14 cellular contexts compared by ENCODE assay signal in the genomic region with DNA sequence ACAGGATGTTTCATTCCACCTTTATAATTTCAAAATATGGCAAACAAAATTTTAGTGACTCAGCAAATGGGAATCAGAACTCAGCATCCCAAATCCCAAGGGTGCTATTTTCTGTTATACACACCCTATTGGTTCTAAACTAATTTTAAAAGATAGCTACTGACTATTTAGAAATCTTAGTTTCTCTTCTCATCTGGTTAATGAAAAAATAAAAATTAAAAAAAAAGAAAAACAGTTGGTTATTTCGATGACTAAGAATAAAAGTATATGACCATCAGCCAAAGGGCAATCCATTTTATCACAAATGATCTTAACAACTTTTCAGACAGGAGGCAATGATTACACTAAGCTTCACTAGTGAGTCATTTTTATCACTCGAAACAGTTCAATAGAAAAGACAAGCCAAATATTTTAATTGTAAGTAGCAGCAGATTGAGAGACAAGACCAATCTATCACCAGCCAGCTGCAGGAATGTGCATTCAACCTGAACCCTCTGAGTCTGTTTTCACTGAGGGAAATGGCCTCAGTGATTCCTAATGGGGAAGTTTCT. TPM values are rescaled to one million over a fixed set of nuclear protein-coding genes. Genes with fewer than 3 reads are reported as not detected.
DNase-seq lines count a peak whose midpoint lies in the region; ATAC-seq, FAIRE-seq and TF ChIP-seq lines count a peak whose summit lies in the region.
"Had no signal": no experiment of that assay in that cellular context is flagged by ENCODE, and none has a peak within 500 bp of the region (broad histone marks: within the 10 kb centered on the region; RNA-seq: fewer than 3 reads in every experiment).

No MANE protein-coding gene starts in this region.

- ATAC-seq in K562, result no peak
- ATAC-seq in HG03159 (IDR thresholded peaks at IDR 0.05; ENCODE audit: unreplicated experiment), result no peak

- peak overlapping the region; percentile 75 for H3K27ac Mint-ChIP-seq in MCF 10A (ENCODE audit: low read depth, unreplicated experiment)
- H3K27ac Mint-ChIP-seq: activated T-helper 2 cell treated with anti-CD3 and anti-CD28 coated beads, Interferon-gamma antibody, Interleukin-2, Interleukin-4, amounts not matched to agents 10 μg/mL and 5 μg/mL and 100 μg/mL, durations not matched to agents 14 hours and 24 hours and 36 hours; B cell; immature natural killer cell had no signal

- no peak overlapping the region for H3K4me2 ChIP-seq in K562 (ENCODE audit: insufficient read depth, low read length)

- 27% methylated on average over 2 of the region's 2 CpGs for WGBS in K562 (ENCODE audit: insufficient coverage, low coverage, missing lambda C conversion rate)

- H3K4me3 Mint-ChIP-seq in MCF 10A (ENCODE audit: unreplicated experiment), result peak overlapping the region; percentile 58
- H3K4me3 Mint-ChIP-seq: B cell, immature natural killer cell had no signal

- no peaks in the 10 kb centered on the region for H3K9me3 Mint-ChIP-seq in MCF 10A (ENCODE audit: unreplicated experiment)
- H3K9me3 Mint-ChIP-seq: activated T-helper 2 cell treated with anti-CD3 and anti-CD28 coated beads, Interferon-gamma antibody, Interleukin-2, Interleukin-4, amounts not matched to agents 10 μg/mL and 5 μg/mL and 100 μg/mL, durations not matched to agents 14 hours and 24 hours and 36 hours; immature natural killer cell had no signal

- H4K20me1 ChIP-seq in K562 (replicated peaks; ENCODE audit: control insufficient read depth, insufficient read depth, low read length), result no peaks in the 10 kb centered on the region

- in situ Hi-C loops in K562 (cut with MboI), result no loop called here

- no peaks in the 10 kb centered on the region for H3K4me1 ChIP-seq in breast epithelium
- no peaks in the 10 kb centered on the region for H3K4me1 ChIP-seq in K562 (replicated peaks in 1 of 2; ENCODE audit: control insufficient read depth in 2 of 2, insufficient read depth in 2 of 2, low read length in 2 of 2)
- H3K4me1 ChIP-seq in BE2C, result no peaks in the 10 kb centered on the region

- H3K27ac ChIP-seq in breast epithelium (peak overlapping the region in 1 of 2 donors; percentile 29), K562 (ENCODE audit: extremely low read depth, low read depth, low read length) (no peak overlapping the region)

- H3K36me3 ChIP-seq in breast epithelium, result no peaks in the 10 kb centered on the region
- peaks cover under 1% of the 10 kb centered on the region; the same call in 2 of the 3 replicates for H3K36me3 ChIP-seq in K562 (ENCODE audit: control insufficient read depth, insufficient read depth, low read length)
- no peaks in the 10 kb centered on the region for H3K36me3 ChIP-seq in BE2C

- intact Hi-C loops in MCF 10A (cut with micrococcal nuclease) (no loop called here), breast epithelium (cut with DNase I; ENCODE audit: low total_unique reads) (no loop called here), K562 (cut with micrococcal nuclease) (no loop called here)

- TF ChIP-seq CTCF in MCF 10A (IDR thresholded peaks at IDR 0.05; ENCODE audit: unreplicated experiment) (no peak), breast epithelium (IDR thresholded peaks at IDR 0.05) (no peak), K562 (IDR thresholded peaks at IDR 0.05 in 2 of 3, conservative IDR thresholded peaks at IDR 0.05 in 1 of 3; ENCODE audit: insufficient read depth in 2 of 3, low read depth in 1 of 3, low read length in 3 of 3) (no peak), BE2C (IDR thresholded peaks at IDR 0.05; ENCODE audit: low read depth, low read length) (no peak)

- TF ChIP-seq POLR2A in breast epithelium (IDR thresholded peaks at IDR 0.05) (no peak), K562 (conservative IDR thresholded peaks at IDR 0.05) (no peak)

- H3K36me3 Mint-ChIP-seq in MCF 10A (ENCODE audit: insufficient read depth, unreplicated experiment), result no peaks in the 10 kb centered on the region
- H3K36me3 Mint-ChIP-seq: immature natural killer cell had no signal

- no peaks in the 10 kb centered on the region for H3K9me3 ChIP-seq in breast epithelium
- H3K9me3 ChIP-seq in K562 (replicated peaks; ENCODE audit: control insufficient read depth, insufficient read depth, low read depth, low read length), result no peaks in the 10 kb centered on the region
- no peaks in the 10 kb centered on the region for H3K9me3 ChIP-seq in BE2C

- H3K9ac ChIP-seq in K562 (ENCODE audit: insufficient read depth in 1 of 2, low read depth in 2 of 2, low read length in 2 of 2), result no peak overlapping the region

- H3K27me3 ChIP-seq in breast epithelium, result no peaks in the 10 kb centered on the region
- no peaks in the 10 kb centered on the region for H3K27me3 ChIP-seq in K562 (ENCODE audit: control insufficient read depth in 2 of 2, insufficient read depth in 2 of 2, low read length in 2 of 2)
- no peaks in the 10 kb centered on the region for H3K27me3 ChIP-seq in BE2C

- FAIRE-seq in K562 (lab: Jason Lieb, UNC), result peak; percentile 57

- POLR2A ChIA-PET in MCF 10A (lab: Yijun Ruan, JAX) (interaction anchor here (0.7 to 3.4 kb wide), 4 partner anchors 13 to 174 kb away, joined by 3 to 47 read pairs (median 4); no protein-coding TSS in a partner anchor), K562 (lab: Yijun Ruan, JAX) (interaction anchor here (1.3 kb wide), 1 partner anchor 9 kb away, joined by 4 read pairs; no protein-coding TSS in a partner anchor)

- no peak for TF ChIP-seq RAD21 in K562 (CRISPR knock-in tag; conservative IDR thresholded peaks at IDR 0.05 in 1 of 2, IDR thresholded peaks at IDR 0.05 in 1 of 2)

- DNase-seq in MCF 10A (ENCODE audit: unreplicated experiment) (peak; percentile 53), breast epithelium (ENCODE audit: low spot score in 2 of 2) (no peak), K562 (ENCODE audit: extremely low read depth in 1 of 4, low spot score in 3 of 4) (peak in 2 of 4 experiments; percentile 13 to 17), iris pigment epithelial cell (ENCODE audit: low read depth) (peak; percentile 49), anterior cingulate cortex (lab: John Stamatoyannopoulos, UW) (no peak), BE2C (no peak), GDM1 (lab: John Stamatoyannopoulos, UW) (no peak)
- DNase-seq: cortex of kidney; immature natural killer cell; occipital lobe; stimulated activated CD4-positive, alpha-beta T cell treated with anti-CD3 and anti-CD28 coated beads, Interleukin-4, amount 100 ng/mL, for 4 hours had no signal

- H3K79me2 ChIP-seq in K562 (ENCODE audit: control insufficient read depth, insufficient read depth, low read length), result no peaks in the 10 kb centered on the region

- H3K4me1 Mint-ChIP-seq in MCF 10A (ENCODE audit: insufficient read depth, unreplicated experiment), result peaks cover 26% of the 10 kb centered on the region

- H3K27me3 Mint-ChIP-seq in MCF 10A (ENCODE audit: insufficient read depth, unreplicated experiment), result no peaks in the 10 kb centered on the region
- H3K27me3 Mint-ChIP-seq: B cell had no signal

- TF ChIP-seq EP300 in K562 (IDR thresholded peaks at IDR 0.05; ENCODE audit: low read length), result no peak

- BruUV-seq in MCF 10A (replicated peaks; lab: Mats Ljungman, UMichigan) (no TSS peak), K562 (replicated peaks; lab: Mats Ljungman, UMichigan) (no TSS peak)

- no peak overlapping the region for H2AFZ ChIP-seq in K562 (ENCODE audit: low read depth, low read length)

- H3K4me3 ChIP-seq in breast epithelium (no peak overlapping the region), K562 (no peak overlapping the region), BE2C (ENCODE audit: low read depth, low read length) (no peak overlapping the region)

- H3K9me1 ChIP-seq in K562 (ENCODE audit: control insufficient read depth, insufficient read depth, low read length), result no peaks in the 10 kb centered on the region

- CTCF ChIA-PET in MCF 10A (lab: Yijun Ruan, JAX), result interaction anchor here (0.5 to 1.1 kb wide), 2 partner anchors 79 to 99 kb away, joined by 3 to 5 read pairs; no protein-coding TSS in a partner anchor
- CTCF ChIA-PET in K562 (lab: Yijun Ruan, JAX; ENCODE audit: low intra/inter-chr PET ratio), result no interaction called here

TF ChIP-seq in K562, 482 proteins besides CTCF, POLR2A, EP300 and RAD21 (continues in another document):
- peak; percentile 66 for TF ChIP-seq CBFA2T3 (IDR thresholded peaks at IDR 0.05)
- TF ChIP-seq KDM5B (IDR thresholded peaks at IDR 0.05; ENCODE audit: insufficient replicate concordance, low read depth, low read length), result no peak
- TF ChIP-seq ZNF133 (CRISPR knock-in tag; IDR thresholded peaks at IDR 0.05), result no peak
- TF ChIP-seq BACH1 (tag; IDR thresholded peaks at IDR 0.05), result no peak
- TF ChIP-seq C11orf30 (IDR thresholded peaks at IDR 0.05; ENCODE audit: low read depth), result peak; percentile 66
- TF ChIP-seq CBFA2T2 (conservative IDR thresholded peaks at IDR 0.05), result peak; percentile 36; the same call in 1 of the 2 replicates
- TF ChIP-seq TEAD4 (IDR thresholded peaks at IDR 0.05; ENCODE audit: low read length), result 0 out of 2 replicates have a peak, but pooled peaks have one; percentile 37
- no peak for TF ChIP-seq TEAD4 (CRISPR knock-in tag; IDR thresholded peaks at IDR 0.05; ENCODE audit: borderline replicate concordance)
- TF ChIP-seq SMARCC2 (IDR thresholded peaks at IDR 0.05; ENCODE audit: low read depth), result no peak
- TF ChIP-seq MEIS2 (IDR thresholded peaks at IDR 0.05; ENCODE audit: partially characterized antibody), result peak; percentile 4
- peak; percentile 71; the same call in 1 of the 2 replicates for TF ChIP-seq FOSL1 (tag; conservative IDR thresholded peaks at IDR 0.05)
- peak; percentile 73; the same call in 1 of the 2 replicates for TF ChIP-seq ZNF316 (IDR thresholded peaks at IDR 0.05)

RNA-seq across cellular contexts. Expression of a gene that starts 15.2 kb away (rescaled TPM):
- total RNA-seq in MCF 10A (2022) (10.5 and 10.9 TPM in 2 replicates), breast epithelium (10 to 100 TPM; 12.5 to 16.1 (median 15.5) TPM), K562 (2014; rRNA removed) (1.9 and 2.5 TPM in 2 replicates), K562 (2014; rRNA removed; fragmentation: Illumina TruSeq; extraction: Trizol) (2.6 and 2.7 TPM in 2 replicates), K562 (2015; rRNA removed; fragmentation: Illumina TruSeq; extraction: Trizol) (1.8 and 2.1 TPM in 2 replicates), K562 (2021) (3.1 TPM in 2 replicates)
- 17.7 and 28.7 TPM in 2 replicates for total RNA-seq in K562 (2011; cell fraction: chromatin; rRNA removed; ENCODE audit: low replicate concordance)
- 10.2 and 11.4 TPM in 2 replicates for total RNA-seq in K562 (2011; cell fraction: nucleolus; rRNA removed)
- 16.4 and 16.9 TPM in 2 replicates for total RNA-seq in K562 (2011; cell fraction: nucleoplasm; rRNA removed)
- polyA plus RNA-seq in K562 (2011; rRNA removed) (4.6 and 7.1 TPM in 2 replicates), K562 (2014; fragmentation: Illumina TruSeq; extraction: Trizol) (2.6 and 2.9 TPM in 2 replicates), K562 (2014; fragmentation: Nextera tagmentation; extraction: Ambion mirVana) (1 to 10 TPM in 1 of 2 experiments, under 1 TPM in 1; 0.60 to 1.3 TPM), K562 (2014; rRNA removed) (2.6 and 2.9 TPM in 2 replicates)
- 2.8 and 3.0 TPM in 2 replicates for polyA plus RNA-seq in K562 (2011; cell fraction: cytosol; rRNA removed)
- polyA plus RNA-seq in K562 (2011; cell fraction: nucleus; rRNA removed), result 6.7 and 9.3 TPM in 2 replicates
- polyA plus RNA-seq in K562 (2012), result 1.5 TPM in 2 replicates
- polyA minus RNA-seq in K562 (2011; rRNA and poly(A)+ RNA removed), result 11.9 and 13.9 TPM in 2 replicates
- polyA minus RNA-seq in K562 (2011; cell fraction: cytosol; rRNA and poly(A)+ RNA removed), result 2.7 and 6.1 TPM in 2 replicates
- polyA minus RNA-seq in K562 (2011; cell fraction: nucleus; rRNA and poly(A)+ RNA removed), result 5.9 and 6.9 TPM in 2 replicates
- 0.57 TPM for polyA plus RNA-seq in BE2C (2012; ENCODE audit: insufficient read depth, insufficient read length, low read depth)

Comparison
In these comparisons a context has a peak if more than half of its experiments do, and no peak if none do; other contexts are left out.
1. DNase-seq: peak in MCF 10A (single experiment) and iris pigment epithelial cell (single experiment); none in breast epithelium (0 of 2), anterior cingulate cortex (0 of 58), BE2C (single experiment) and GDM1 (single experiment).